Comparison of ENCODE assay signal across 10 cellular contexts in the genomic region with DNA sequence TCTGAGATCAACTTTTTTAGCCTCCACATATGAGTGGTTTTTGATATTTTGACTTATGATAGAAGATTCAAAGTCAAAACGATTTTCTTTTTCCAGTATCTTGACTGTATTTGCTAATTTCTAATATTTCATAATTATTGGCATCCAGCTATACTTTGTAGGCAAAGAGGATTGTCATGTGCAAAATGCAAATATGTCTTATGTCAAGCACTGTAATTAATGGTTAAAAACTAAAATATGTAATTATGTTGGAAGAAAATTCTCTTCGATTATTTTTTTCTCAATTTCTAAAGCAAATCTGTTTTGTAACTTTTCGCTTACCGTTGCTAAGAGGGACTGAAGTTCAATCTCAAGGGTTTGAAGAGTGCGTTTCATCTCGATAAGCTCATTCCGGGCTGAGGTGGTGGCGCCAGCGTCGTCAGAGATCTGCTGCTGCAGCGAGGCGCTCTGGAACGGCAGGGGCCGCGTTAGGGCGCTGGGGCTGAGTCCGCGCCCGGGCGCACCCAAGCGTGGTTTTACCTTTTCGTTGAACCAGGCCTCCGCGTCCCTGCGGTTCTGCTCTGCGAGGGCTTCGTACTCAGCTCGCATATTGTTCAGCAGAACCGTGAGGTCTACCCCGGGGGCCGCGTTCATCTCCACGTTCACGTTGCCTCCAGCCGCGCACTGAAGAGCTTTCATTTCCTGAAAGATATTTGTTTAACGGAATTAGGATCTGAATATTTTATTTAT. TPM values are rescaled to one million over a fixed set of nuclear protein-coding genes. Genes with fewer than 3 reads are reported as not detected.
DNase-seq lines count a peak whose midpoint lies in the region; ATAC-seq and TF ChIP-seq lines count a peak whose summit lies in the region.
"Had no signal": no experiment of that assay in that cellular context is flagged by ENCODE, and none has a peak within 500 bp of the region (broad histone marks: within the 10 kb centered on the region; RNA-seq: fewer than 3 reads in every experiment).

No MANE protein-coding gene starts in this region.

- no peak overlapping the region for H3K27ac Mint-ChIP-seq in activated naive CD4-positive, alpha-beta T cell treated with anti-CD3 and anti-CD28 coated beads, Interleukin-2, amount 50 U/mL, for 24 hours

- peaks cover 41% of the 10 kb centered on the region for H3K27me3 Mint-ChIP-seq in activated naive CD4-positive, alpha-beta T cell treated with anti-CD3 and anti-CD28 coated beads, Interleukin-2, amount 50 U/mL, for 24 hours

- no peaks in the 10 kb centered on the region for H3K36me3 ChIP-seq in lung (ENCODE audit: control insufficient read depth in 2 of 2, insufficient read depth in 2 of 2, low read length in 2 of 2)
- no peaks in the 10 kb centered on the region for H3K36me3 ChIP-seq in uterus

- H3K4me1 ChIP-seq in lung (ENCODE audit: control insufficient read depth in 2 of 2, insufficient read depth in 2 of 2, low read length in 2 of 2) (peaks cover 0 to 1% of the 10 kb centered on the region in 2 donors), uterus (no peaks in the 10 kb centered on the region)

- H3K9me3 ChIP-seq in lung (ENCODE audit: control insufficient read depth in 2 of 2, insufficient read depth in 1 of 2, low read length in 1 of 2): no peaks in the 10 kb centered on the region
- H3K9me3 ChIP-seq in uterus: no peaks in the 10 kb centered on the region

- 27 to 29% methylated on average over 37 of the region's 37 CpGs for WGBS in lung, 2 donors

- intact Hi-C loops in uterus (cut with DNase I; ENCODE audit: low total_unique reads): no loop called here

- H3K9me3 Mint-ChIP-seq in activated naive CD4-positive, alpha-beta T cell treated with anti-CD3 and anti-CD28 coated beads, Interleukin-2, amount 50 U/mL, for 24 hours: no peaks in the 10 kb centered on the region

- H3K27me3 ChIP-seq in lung (ENCODE audit: control insufficient read depth, insufficient read depth): no peaks in the 10 kb centered on the region
- peaks cover 0 to 7% of the 10 kb centered on the region in 2 donors for H3K27me3 ChIP-seq in uterus

- DNase-seq in AG10803 (ENCODE audit: low read depth) (peak; percentile 1), KBM-7 (peak; percentile 27), lung (ENCODE audit: low spot score) (peak; percentile 70), GM10266 (ENCODE audit: extremely low spot score) (no peak), uterus (no peak), ecto neural progenitor cell (ENCODE audit: low spot score) (no peak)
- DNase-seq: DND-41 had no signal

- peak overlapping the region in 1 of 2 donors; percentile 11 for H3K27ac ChIP-seq in lung (ENCODE audit: low read depth in 1 of 2, low read length in 1 of 2)
- H3K27ac ChIP-seq in uterus: no peak overlapping the region

- peak overlapping the region; percentile 67 for H3K4me3 Mint-ChIP-seq in activated naive CD4-positive, alpha-beta T cell treated with anti-CD3 and anti-CD28 coated beads, Interleukin-2, amount 50 U/mL, for 24 hours

- no peak for TF ChIP-seq POLR2A in uterus (IDR thresholded peaks at IDR 0.05)

- in situ Hi-C loops in KBM-7 (cut with MboI; ENCODE audit: low pct_unique_long_range_greater_than_20kb, low sequenced_read_pairs): no loop called here

- H3K36me3 Mint-ChIP-seq in activated naive CD4-positive, alpha-beta T cell treated with anti-CD3 and anti-CD28 coated beads, Interleukin-2, amount 50 U/mL, for 24 hours: no peaks in the 10 kb centered on the region

- TF ChIP-seq CTCF in AG10803 (conservative IDR thresholded peaks at IDR 0.05; ENCODE audit: low read length) (no peak), lung (IDR thresholded peaks at IDR 0.05; ENCODE audit: control extremely low read depth, extremely low read depth) (no peak), GM10266 (IDR thresholded peaks at IDR 0.05; ENCODE audit: control insufficient read depth, insufficient read depth, low read depth, missing control alignments) (no peak), uterus (IDR thresholded peaks at IDR 0.05) (no peak)

- H3K4me1 Mint-ChIP-seq in activated naive CD4-positive, alpha-beta T cell treated with anti-CD3 and anti-CD28 coated beads, Interleukin-2, amount 50 U/mL, for 24 hours: peaks cover 7% of the 10 kb centered on the region

- H3K4me3 ChIP-seq in AG10803 (ENCODE audit: low read length) (peak overlapping the region; percentile 18; the same call in 1 of the 2 replicates), lung (no peak overlapping the region), uterus (no peak overlapping the region)

- peak; percentile 90 for ATAC-seq in lung (ENCODE audit: insufficient read depth, low FRiP score)
- ATAC-seq in GM18520 (IDR thresholded peaks at IDR 0.05; ENCODE audit: unreplicated experiment): no peak

RNA-seq across cellular contexts. Expression of gene KRT27, which starts 3.0 kb away (rescaled TPM):
- total RNA-seq in lung (under 1 TPM; 0.14 to 0.71 TPM), uterus (not detected)
- polyA plus RNA-seq in lung: 1 to 10 TPM in 1 of 2 donors, under 1 TPM in 1; 0.39 to 1.5 TPM
- total RNA-seq: mucosa of gallbladder had no signal

RNA-seq across cellular contexts. Expression of gene KRT26, which starts 7.3 kb away (rescaled TPM):
- total RNA-seq in lung: not detected
- polyA plus RNA-seq in lung: not detected
- total RNA-seq in uterus: not detected
- total RNA-seq: mucosa of gallbladder had no signal

RNA-seq across cellular contexts. Expression of gene KRT28, which starts 20.4 kb away (rescaled TPM):
- total RNA-seq in lung (not detected), uterus (not detected)
- not detected for polyA plus RNA-seq in lung
- total RNA-seq: mucosa of gallbladder had no signal

RNA-seq across cellular contexts. Expression of gene KRT25, which starts 24.2 kb away (rescaled TPM):
- total RNA-seq in lung (not detected), uterus (not detected)
- polyA plus RNA-seq in lung: not detected
- total RNA-seq: mucosa of gallbladder had no signal

RNA-seq across cellular contexts. Expression of gene KRT10, which starts 43.1 kb away (rescaled TPM):
- 10 to 100 TPM in 1 of 2 donors, 1 to 10 TPM in 1; 4.6 to 34.7 TPM for total RNA-seq in lung
- polyA plus RNA-seq in lung: 10 to 100 TPM; 21.0 to 60.6 TPM
- 10 to 100 TPM in 2 of 4 donors, 1 to 10 TPM in 1, not detected in 1; 6.9 to 47.1 (median 39.8) TPM for total RNA-seq in uterus

Comparison
In these comparisons a context has a peak if more than half of its experiments do, and no peak if none do; other contexts are left out.
1. DNase-seq: peak in AG10803 (single experiment), KBM-7 (single experiment) and lung (single experiment); none in GM10266 (single experiment), uterus (0 of 2) and ecto neural progenitor cell (single experiment).